In genomic region chr6:3208775-3209113, GRCh38 we compare ENCODE assay signal across 9 cellular contexts. TPM values are rescaled to one million over a fixed set of nuclear protein-coding genes. Genes with fewer than 3 reads are reported as not detected.
DNase-seq lines count a peak whose midpoint lies in the region; ATAC-seq and TF ChIP-seq lines count a peak whose summit lies in the region.
"Had no signal": no experiment of that assay in that cellular context is flagged by ENCODE, and none has a peak within 500 bp of the region (broad histone marks: within the 10 kb centered on the region; RNA-seq: fewer than 3 reads in every experiment).

No MANE protein-coding gene starts in this region.

- TF ChIP-seq CTCF in esophagus muscularis mucosa (IDR thresholded peaks at IDR 0.05), result no peak

- H3K4me3 Mint-ChIP-seq in stimulated activated effector memory CD8-positive, alpha-beta T cell treated with anti-CD3 and anti-CD28 coated beads, Interleukin-12 subunit alpha, Interleukin-12 subunit beta, amount 100 ng/mL, for 72 hours, result peak overlapping the region; percentile 64

- peak; percentile 28 for DNase-seq in NCI-H146 treated with DMSO at 0.1 percent for 48 hours (lab: John Stamatoyannopoulos, UW; ENCODE audit: unreplicated experiment)
- no peak for DNase-seq in NCI-H146 (lab: John Stamatoyannopoulos, UW)
- peak; percentile 18 for DNase-seq in RKO (ENCODE audit: low spot score)
- no peak for DNase-seq in esophagus muscularis mucosa (ENCODE audit: extremely low spot score)
- DNase-seq in stimulated activated effector memory CD8-positive, alpha-beta T cell treated with anti-CD3 and anti-CD28 coated beads, Interleukin-12 subunit alpha, Interleukin-12 subunit beta, amount 100 ng/mL, for 72 hours (ENCODE audit: low spot score in 2 of 2), result no peak
- no peak for DNase-seq in NCI-H2081 (lab: John Stamatoyannopoulos, UW)
- DNase-seq in NCI-H446 treated with DMSO at 0.1 percent for 48 hours (lab: John Stamatoyannopoulos, UW), result no peak
- DNase-seq in SW 1271 (lab: John Stamatoyannopoulos, UW), result no peak
- DNase-seq: SIG-M5 had no signal

- no peak for TF ChIP-seq EP300 in esophagus muscularis mucosa (IDR thresholded peaks at IDR 0.05)

- WGBS in esophagus muscularis mucosa, result 75% methylated on average over 1 of the region's 1 CpG

- no peak for ATAC-seq in stimulated activated effector memory CD8-positive, alpha-beta T cell treated with anti-CD3 and anti-CD28 coated beads, Interleukin-12 subunit alpha, Interleukin-12 subunit beta, amount 100 ng/mL, for 72 hours

- peaks cover 0 to 40% (median 34%) of the 10 kb centered on the region in 4 donors for H3K4me1 ChIP-seq in esophagus muscularis mucosa

- peak overlapping the region in 3 of 4 donors; percentile 18 to 77 (median 44) for H3K27ac ChIP-seq in esophagus muscularis mucosa (replicated peaks in 1 of 4)

- no peak overlapping the region for H3K4me3 ChIP-seq in esophagus muscularis mucosa

- H3K4me1 Mint-ChIP-seq in stimulated activated effector memory CD8-positive, alpha-beta T cell treated with anti-CD3 and anti-CD28 coated beads, Interleukin-12 subunit alpha, Interleukin-12 subunit beta, amount 100 ng/mL, for 72 hours, result peaks cover 32% of the 10 kb centered on the region

- no peak for TF ChIP-seq POLR2A in esophagus muscularis mucosa (IDR thresholded peaks at IDR 0.05; ENCODE audit: low read depth)

- H3K27me3 ChIP-seq in esophagus muscularis mucosa, result no peaks in the 10 kb centered on the region

- intact Hi-C loops in esophagus muscularis mucosa (cut with DNase I), result no loop called here

- no peaks in the 10 kb centered on the region for H3K9me3 Mint-ChIP-seq in stimulated activated effector memory CD8-positive, alpha-beta T cell treated with anti-CD3 and anti-CD28 coated beads, Interleukin-12 subunit alpha, Interleukin-12 subunit beta, amount 100 ng/mL, for 72 hours

- H3K27ac Mint-ChIP-seq in stimulated activated effector memory CD8-positive, alpha-beta T cell treated with anti-CD3 and anti-CD28 coated beads, Interleukin-12 subunit alpha, Interleukin-12 subunit beta, amount 100 ng/mL, for 72 hours, result peak overlapping the region; percentile 81

- H3K36me3 ChIP-seq in esophagus muscularis mucosa, result no peaks in the 10 kb centered on the region

- H3K36me3 Mint-ChIP-seq in stimulated activated effector memory CD8-positive, alpha-beta T cell treated with anti-CD3 and anti-CD28 coated beads, Interleukin-12 subunit alpha, Interleukin-12 subunit beta, amount 100 ng/mL, for 72 hours, result no peaks in the 10 kb centered on the region

- H3K9me3 ChIP-seq in esophagus muscularis mucosa, result no peaks in the 10 kb centered on the region

RNA-seq across cellular contexts. Expression of gene TUBB2B, which starts 18.7 kb away (rescaled TPM):
- 10 to 100 TPM; 12.0 to 35.8 (median 20.9) TPM for total RNA-seq in esophagus muscularis mucosa

RNA-seq across cellular contexts. Expression of gene PSMG4, which starts 50.0 kb away (rescaled TPM):
- total RNA-seq in esophagus muscularis mucosa, result 10 to 100 TPM; 21.4 to 28.6 (median 25.7) TPM

RNA-seq across cellular contexts. Expression of gene TUBB2A, which starts 51.4 kb away (rescaled TPM):
- 100 to 1,000 TPM in 3 of 4 donors, 10 to 100 TPM in 1; 90.1 to 181 (median 146) TPM for total RNA-seq in esophagus muscularis mucosa

Comparison
In these comparisons a context has a peak if more than half of its experiments do, and no peak if none do; other contexts are left out.
1. DNase-seq: peak in NCI-H146 treated with DMSO at 0.1 percent for 48 hours (single experiment) and RKO (single experiment); none in NCI-H146 (single experiment), esophagus muscularis mucosa (single experiment), stimulated activated effector memory CD8-positive, alpha-beta T cell treated with anti-CD3 and anti-CD28 coated beads, Interleukin-12 subunit alpha, Interleukin-12 subunit beta, amount 100 ng/mL, for 72 hours (0 of 2), NCI-H2081 (0 of 2), NCI-H446 treated with DMSO at 0.1 percent for 48 hours (single experiment) and SW 1271 (0 of 2).